8 cellular contexts compared by ENCODE assay signal in the genomic region with DNA sequence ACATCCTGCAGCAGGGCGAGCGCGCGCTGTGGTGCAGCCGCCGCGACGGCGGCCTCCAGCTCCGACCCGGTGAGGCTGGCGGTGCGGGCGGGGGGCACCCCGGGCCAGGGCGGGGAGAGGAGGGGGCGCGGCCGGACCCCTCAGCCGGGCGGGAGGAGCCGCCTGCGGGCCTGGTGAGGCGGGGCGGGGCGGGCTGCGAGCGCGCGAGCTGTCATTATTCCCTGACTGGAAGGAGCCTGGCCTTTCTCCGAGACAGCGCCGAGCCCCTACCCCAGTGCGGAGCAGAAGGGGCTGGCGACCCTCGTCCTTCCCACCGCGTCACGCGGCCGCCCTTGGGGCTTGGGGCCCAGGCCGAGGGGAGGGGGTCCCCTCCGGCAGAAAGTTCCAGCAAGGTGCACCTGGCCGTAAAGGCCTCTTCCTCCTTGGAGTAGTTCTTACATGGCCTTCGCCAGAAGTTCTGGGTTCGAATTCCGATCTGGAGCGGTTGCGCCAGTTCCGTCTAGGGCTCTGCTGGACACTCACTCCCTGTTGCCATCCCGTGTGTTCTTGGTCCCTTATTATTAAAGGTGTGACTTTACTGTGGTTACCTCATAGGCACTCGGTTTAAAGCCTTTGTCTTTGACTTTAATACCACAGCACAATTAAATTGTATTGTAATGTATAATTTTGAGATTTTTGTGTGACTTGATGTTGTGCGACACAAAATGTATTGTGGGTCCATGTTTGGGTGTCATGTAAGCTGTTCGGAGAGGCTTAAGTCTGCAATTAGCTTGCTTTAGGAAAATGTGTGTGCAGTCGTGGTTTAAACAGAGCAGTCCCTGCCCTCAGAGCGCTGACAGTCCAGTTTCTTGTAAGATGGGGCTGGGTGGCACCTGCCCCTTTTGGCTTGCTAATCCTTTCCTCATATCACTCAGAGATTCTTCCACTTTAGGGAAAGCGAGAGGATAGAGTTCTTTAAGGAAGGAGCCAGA. TPM values are rescaled to one million over a fixed set of nuclear protein-coding genes. Genes with fewer than 3 reads are reported as not detected.
A peak's percentile ranks its signal among the peaks of the same experiment; 100 is the strongest.
DNase-seq lines count a peak whose midpoint lies in the region; ATAC-seq and TF ChIP-seq lines count a peak whose summit lies in the region.

No MANE protein-coding gene starts in this region.

- peak overlapping the region; percentile 90 to 96 (median 92) for H3K4me3 Mint-ChIP-seq in CD4-positive, alpha-beta memory T cell
- H3K4me3 Mint-ChIP-seq in activated T-helper 1 cell treated with anti-CD3 and anti-CD28 coated beads, Interleukin-12 subunit alpha, Interleukin-12 subunit beta, Interleukin-2, Interleukin-4 antibody, amounts not matched to agents 30 ng/mL and 10 ng/mL and 1 ng/mL, durations not matched to agents 14 hours and 24 hours and 36 hours, result peak overlapping the region; percentile 93

- 100% methylated on average over 1 of the region's 57 CpGs for WGBS in iPS DF 6.9 (ENCODE audit: insufficient coverage, insufficient read length)

- intact Hi-C loops in CD4-positive, alpha-beta memory T cell (cut with micrococcal nuclease), result loop anchor here (1.0 to 5.0 kb wide), 3 partner anchors 11 to 624 kb away; a partner anchor contains a TSS
- intact Hi-C loops in activated T-helper 1 cell treated with anti-CD3 and anti-CD28 coated beads, Interleukin-12 subunit alpha, Interleukin-12 subunit beta, Interleukin-2, Interleukin-4 antibody, amounts not matched to agents 30 ng/mL and 10 ng/mL and 1 ng/mL, durations not matched to agents 14 hours and 24 hours and 36 hours (cut with micrococcal nuclease), result loop anchor here (1.0 to 5.0 kb wide), 5 partner anchors 40 to 972 kb away; a partner anchor contains a TSS

- peak overlapping the region; percentile 62 to 74 for H3K4me3 ChIP-seq in CD4-positive, alpha-beta memory T cell (ENCODE audit: low read length in 2 of 2)
- H3K4me3 ChIP-seq in HL-60 (replicated peaks; ENCODE audit: insufficient read depth, low read length) (peak overlapping the region; percentile 76), iPS DF 6.9 (ENCODE audit: low read length) (peak overlapping the region; percentile 90), skeletal muscle cell (ENCODE audit: low read depth, low read length) (peak overlapping the region; percentile 63)

- CTCF ChIA-PET in CD4-positive, alpha-beta memory T cell (lab: Charles Lee; ENCODE audit: partially characterized antibody), result interaction anchor here (0.7 to 2.9 kb wide), 13 partner anchors 10 to 183 kb away, joined by 3 to 13 read pairs (median 3); a partner anchor contains a TSS

- no peaks in the 10 kb centered on the region for H3K36me3 ChIP-seq in CD4-positive, alpha-beta memory T cell (ENCODE audit: insufficient read depth, low read length)
- H3K36me3 ChIP-seq in iPS DF 6.9 (ENCODE audit: control insufficient read depth, insufficient read depth, low read length), result no peaks in the 10 kb centered on the region

- peak overlapping the region; percentile 53 for H3K27ac ChIP-seq in CD4-positive, alpha-beta memory T cell (ENCODE audit: low read depth, low read length)
- H3K27ac ChIP-seq in HL-60 (replicated peaks) (no peak overlapping the region), iPS DF 6.9 (ENCODE audit: low read length) (no peak overlapping the region)

- no peaks in the 10 kb centered on the region for H3K9me3 ChIP-seq in CD4-positive, alpha-beta memory T cell (ENCODE audit: control insufficient read depth in 1 of 2, low read length in 2 of 2)
- H3K9me3 ChIP-seq in iPS DF 6.9 (ENCODE audit: control insufficient read depth, insufficient read depth, low read length), result no peaks in the 10 kb centered on the region

- peak overlapping the region; percentile 74 to 92 (median 91) for H3K27ac Mint-ChIP-seq in CD4-positive, alpha-beta memory T cell
- peak overlapping the region; percentile 81 for H3K27ac Mint-ChIP-seq in activated T-helper 1 cell treated with anti-CD3 and anti-CD28 coated beads, Interleukin-12 subunit alpha, Interleukin-12 subunit beta, Interleukin-2, Interleukin-4 antibody, amounts not matched to agents 30 ng/mL and 10 ng/mL and 1 ng/mL, durations not matched to agents 14 hours and 24 hours and 36 hours

- no peaks in the 10 kb centered on the region for H3K9me3 Mint-ChIP-seq in CD4-positive, alpha-beta memory T cell
- no peaks in the 10 kb centered on the region for H3K9me3 Mint-ChIP-seq in activated T-helper 1 cell treated with anti-CD3 and anti-CD28 coated beads, Interleukin-12 subunit alpha, Interleukin-12 subunit beta, Interleukin-2, Interleukin-4 antibody, amounts not matched to agents 30 ng/mL and 10 ng/mL and 1 ng/mL, durations not matched to agents 14 hours and 24 hours and 36 hours

- POLR2A ChIA-PET in CD4-positive, alpha-beta memory T cell (lab: Charles Lee; ENCODE audit: partially characterized antibody), result interaction anchor here (0.7 to 2.7 kb wide), 20 partner anchors 8 to 972 kb away, joined by 3 to 36 read pairs (median 4); a partner anchor contains a TSS

- H3K4me1 Mint-ChIP-seq in CD4-positive, alpha-beta memory T cell, result peaks cover 27 to 37% (median 31%) of the 10 kb centered on the region in 4 donors
- H3K4me1 Mint-ChIP-seq in activated T-helper 1 cell treated with anti-CD3 and anti-CD28 coated beads, Interleukin-12 subunit alpha, Interleukin-12 subunit beta, Interleukin-2, Interleukin-4 antibody, amounts not matched to agents 30 ng/mL and 10 ng/mL and 1 ng/mL, durations not matched to agents 14 hours and 24 hours and 36 hours (ENCODE audit: low read depth), result peaks cover 39% of the 10 kb centered on the region

- peaks cover 34% of the 10 kb centered on the region for H3K4me1 ChIP-seq in CD4-positive, alpha-beta memory T cell (ENCODE audit: insufficient read depth, low read length)
- H3K4me1 ChIP-seq in iPS DF 6.9 (ENCODE audit: control insufficient read depth, insufficient read depth, low read length), result 0 out of 2 replicates have a peak, but pooled peaks cover 2% of the 10 kb centered on the region

- no peaks in the 10 kb centered on the region for H3K27me3 ChIP-seq in CD4-positive, alpha-beta memory T cell (ENCODE audit: insufficient read depth, low read length)
- no peaks in the 10 kb centered on the region for H3K27me3 ChIP-seq in HL-60 (ENCODE audit: insufficient read depth, poor library complexity, severe bottlenecking)
- no peaks in the 10 kb centered on the region for H3K27me3 ChIP-seq in iPS DF 6.9 (ENCODE audit: control insufficient read depth, insufficient read depth, low read length)

- no peak for TF ChIP-seq CTCF in HL-60 (IDR thresholded peaks at IDR 0.05; ENCODE audit: insufficient read depth, low read length)

- ATAC-seq in HG02884 (IDR thresholded peaks at IDR 0.05; ENCODE audit: unreplicated experiment) (no peak), HG03280 (IDR thresholded peaks at IDR 0.05; ENCODE audit: unreplicated experiment) (no peak)

- no peaks in the 10 kb centered on the region for H3K27me3 Mint-ChIP-seq in CD4-positive, alpha-beta memory T cell
- no peaks in the 10 kb centered on the region for H3K27me3 Mint-ChIP-seq in activated T-helper 1 cell treated with anti-CD3 and anti-CD28 coated beads, Interleukin-12 subunit alpha, Interleukin-12 subunit beta, Interleukin-2, Interleukin-4 antibody, amounts not matched to agents 30 ng/mL and 10 ng/mL and 1 ng/mL, durations not matched to agents 14 hours and 24 hours and 36 hours (ENCODE audit: insufficient read depth)

- no peak for DNase-seq in CD4-positive, alpha-beta memory T cell
- DNase-seq in HL-60 (ENCODE audit: low read depth in 1 of 2, low spot score in 1 of 2) (no peak), iPS DF 6.9 (ENCODE audit: low read depth, low spot score) (no peak), skeletal muscle cell (ENCODE audit: low read depth) (no peak), NCI-H774 (lab: John Stamatoyannopoulos, UW) (no peak)
- DNase-seq in activated T-helper 1 cell treated with anti-CD3 and anti-CD28 coated beads, Interleukin-12 subunit alpha, Interleukin-12 subunit beta, Interleukin-2, Interleukin-4 antibody, amounts not matched to agents 30 ng/mL and 10 ng/mL and 1 ng/mL, durations not matched to agents 14 hours and 24 hours and 36 hours (ENCODE audit: low spot score), result no peak

- H3K36me3 Mint-ChIP-seq in CD4-positive, alpha-beta memory T cell, result peaks cover 0 to 2% of the 10 kb centered on the region in 2 donors
- peaks cover 5% of the 10 kb centered on the region for H3K36me3 Mint-ChIP-seq in activated T-helper 1 cell treated with anti-CD3 and anti-CD28 coated beads, Interleukin-12 subunit alpha, Interleukin-12 subunit beta, Interleukin-2, Interleukin-4 antibody, amounts not matched to agents 30 ng/mL and 10 ng/mL and 1 ng/mL, durations not matched to agents 14 hours and 24 hours and 36 hours (ENCODE audit: low read depth)

RNA-seq across cellular contexts. Expression of a gene that starts 0.7 kb away (rescaled TPM):
- 10 to 100 TPM; 10.6 to 10.9 TPM for total RNA-seq in CD4-positive, alpha-beta memory T cell
- 1 to 10 TPM; 3.6 to 5.5 TPM for polyA plus RNA-seq in CD4-positive, alpha-beta memory T cell
- 17.7 and 19.4 TPM in 2 replicates for total RNA-seq in activated T-helper 1 cell treated with anti-CD3 and anti-CD28 coated beads, Interleukin-12 subunit alpha, Interleukin-12 subunit beta, Interleukin-2, Interleukin-4 antibody, amounts not matched to agents 30 ng/mL and 10 ng/mL and 1 ng/mL, durations not matched to agents 14 hours and 24 hours and 36 hours
